25 cellular contexts compared by ENCODE assay signal in genomic region chr14:99904506-99904905, GRCh38.
DNase-seq lines count a peak whose midpoint lies in the region; ATAC-seq, FAIRE-seq and TF ChIP-seq lines count a peak whose summit lies in the region.
"Had no signal": no experiment of that assay in that cellular context is flagged by ENCODE, and none has a peak within 500 bp of the region (broad histone marks: within the 10 kb centered on the region; RNA-seq: fewer than 3 reads in every experiment).

No MANE protein-coding gene starts in this region.

- no peak for TF ChIP-seq EP300 in K562 (IDR thresholded peaks at IDR 0.05; ENCODE audit: low read length)

- no peak overlapping the region for H3K27ac ChIP-seq in K562 (ENCODE audit: extremely low read depth, low read depth, low read length)
- peak overlapping the region in 2 of 3 donors; percentile 45 to 65 for H3K27ac ChIP-seq in right lobe of liver
- no peak overlapping the region for H3K27ac ChIP-seq in MM.1S (ENCODE audit: low read length)
- H3K27ac ChIP-seq: A549; BLaER1 treated with 17β-estradiol and CSF1 and Interleukin-3, amounts not matched to agents 10 nM and 100 nM had no signal

- DNase-seq in K562 (ENCODE audit: extremely low read depth in 1 of 4, low spot score in 3 of 4) (no peak), left lobe of liver (ENCODE audit: low spot score) (peak; percentile 69), right lobe of liver (peak in 2 of 3 donors; percentile 59 to 68), MM.1S (no peak), NCI-H2171 treated with DMSO at 0.1 percent for 48 hours (lab: John Stamatoyannopoulos, UW) (no peak), HuH-7 (ENCODE audit: low spot score) (no peak), NK-92 (lab: John Stamatoyannopoulos, UW; ENCODE audit: unreplicated experiment) (no peak)
- DNase-seq: 8988T; ACHN; AML-193; BE2C; CD4-positive, alpha-beta T cell; CD8-positive, alpha-beta memory T cell; DMS 273 treated with DMSO at 0.1 percent for 48 hours; DMS79; EL; GF-D8; H9 had no signal

- H3K4me1 ChIP-seq in K562 (replicated peaks in 1 of 2; ENCODE audit: control insufficient read depth in 2 of 2, insufficient read depth in 2 of 2, low read length in 2 of 2) (peaks cover 0 to 4% of the 10 kb centered on the region in 2 experiments; a peak in 1 of 5 replicates), right lobe of liver (peaks cover 0 to 42% (median 2%) of the 10 kb centered on the region in 4 donors), MM.1S (ENCODE audit: low read length) (no peaks in the 10 kb centered on the region)
- H3K4me1 ChIP-seq: BE2C; BLaER1 treated with 17β-estradiol and CSF1 and Interleukin-3, amounts not matched to agents 10 nM and 100 nM had no signal

- no peak overlapping the region for H3K4me3 ChIP-seq in K562
- no peak overlapping the region for H3K4me3 ChIP-seq in right lobe of liver
- no peak overlapping the region for H3K4me3 ChIP-seq in MM.1S (ENCODE audit: low read length)
- H3K4me3 ChIP-seq: A549; BLaER1 treated with 17β-estradiol and CSF1 and Interleukin-3, amounts not matched to agents 10 nM and 100 nM; GM23338 had no signal

- no peak overlapping the region for H3K9ac ChIP-seq in K562 (ENCODE audit: insufficient read depth in 1 of 2, low read depth in 2 of 2, low read length in 2 of 2)
- H3K9ac ChIP-seq in MM.1S (ENCODE audit: low read length): no peak overlapping the region
- H3K9ac ChIP-seq: BLaER1 treated with 17β-estradiol and CSF1 and Interleukin-3, amounts not matched to agents 10 nM and 100 nM had no signal

- CTCF ChIA-PET in K562 (lab: Yijun Ruan, JAX; ENCODE audit: low intra/inter-chr PET ratio): no interaction called here

- TF ChIP-seq RAD21 in K562 (CRISPR knock-in tag; conservative IDR thresholded peaks at IDR 0.05 in 1 of 2, IDR thresholded peaks at IDR 0.05 in 1 of 2): no peak

- no peak for FAIRE-seq in K562 (lab: Jason Lieb, UNC)
- FAIRE-seq: A549, D721Med, GM12891, GM18507 had no signal

- POLR2A ChIA-PET in K562 (lab: Yijun Ruan, JAX): interaction anchor here (1.5 to 1.9 kb wide), 2 partner anchors 10 to 11 kb away, joined by 3 to 10 read pairs; no protein-coding TSS in a partner anchor

- TF ChIP-seq POLR2A in K562 (conservative IDR thresholded peaks at IDR 0.05) (no peak), right lobe of liver (IDR thresholded peaks at IDR 0.05) (no peak)

- no peak for ATAC-seq in K562
- peak; percentile 81 for ATAC-seq in left lobe of liver
- ATAC-seq in right lobe of liver: peak; percentile 80 to 83 (median 82)
- ATAC-seq: A549, GM23338, HCT116 had no signal

- no peak overlapping the region for H3K4me2 ChIP-seq in K562 (ENCODE audit: insufficient read depth, low read length)
- H3K4me2 ChIP-seq in MM.1S (ENCODE audit: low read depth, low read length): no peak overlapping the region
- H3K4me2 ChIP-seq: A549; BLaER1 treated with 17β-estradiol and CSF1 and Interleukin-3, amounts not matched to agents 10 nM and 100 nM; GM23338 had no signal

- TF ChIP-seq CTCF in K562 (IDR thresholded peaks at IDR 0.05 in 2 of 3, conservative IDR thresholded peaks at IDR 0.05 in 1 of 3; ENCODE audit: insufficient read depth in 2 of 3, low read depth in 1 of 3, low read length in 3 of 3) (no peak), right lobe of liver (IDR thresholded peaks at IDR 0.05) (no peak), MM.1S (IDR thresholded peaks at IDR 0.05; ENCODE audit: low read length) (no peak)

- H3K79me2 ChIP-seq in K562 (ENCODE audit: control insufficient read depth, insufficient read depth, low read length): no peaks in the 10 kb centered on the region
- H3K79me2 ChIP-seq in MM.1S (ENCODE audit: low read length): no peaks in the 10 kb centered on the region

- H3K9me3 ChIP-seq in K562 (replicated peaks; ENCODE audit: control insufficient read depth, insufficient read depth, low read depth, low read length) (no peaks in the 10 kb centered on the region), right lobe of liver (no peaks in the 10 kb centered on the region), MM.1S (replicated peaks; ENCODE audit: insufficient read depth, low read length) (no peaks in the 10 kb centered on the region)
- H3K9me3 ChIP-seq: A549, BE2C had no signal

- 3% methylated on average over 2 of the region's 2 CpGs for WGBS in K562 (ENCODE audit: insufficient coverage, low coverage, missing lambda C conversion rate)
- WGBS in right lobe of liver (ENCODE audit: insufficient coverage, low coverage, low lambda C conversion rate, missing lambda C conversion rate): 24% methylated on average over 2 of the region's 2 CpGs

- no TSS peak for BruUV-seq in K562 (replicated peaks; lab: Mats Ljungman, UMichigan)

- no peaks in the 10 kb centered on the region for H3K9me2 ChIP-seq in MM.1S (replicated peaks; ENCODE audit: insufficient read depth, low read length)

- H3K9me1 ChIP-seq in K562 (ENCODE audit: control insufficient read depth, insufficient read depth, low read length): no peaks in the 10 kb centered on the region

- in situ Hi-C loops in K562 (cut with MboI): no loop called here

- H4K20me1 ChIP-seq in K562 (replicated peaks; ENCODE audit: control insufficient read depth, insufficient read depth, low read length) (no peaks in the 10 kb centered on the region), MM.1S (ENCODE audit: insufficient read depth, low read length) (no peaks in the 10 kb centered on the region)
- H4K20me1 ChIP-seq: BLaER1 treated with 17β-estradiol and CSF1 and Interleukin-3, amounts not matched to agents 10 nM and 100 nM had no signal

- H3K36me3 ChIP-seq in K562 (ENCODE audit: control insufficient read depth, insufficient read depth, low read length): no peaks in the 10 kb centered on the region
- no peaks in the 10 kb centered on the region for H3K36me3 ChIP-seq in right lobe of liver
- H3K36me3 ChIP-seq in MM.1S (replicated peaks; ENCODE audit: insufficient read depth, low read length): no peaks in the 10 kb centered on the region
- H3K36me3 ChIP-seq: BLaER1 treated with 17β-estradiol and CSF1 and Interleukin-3, amounts not matched to agents 10 nM and 100 nM had no signal

- intact Hi-C loops in K562 (cut with micrococcal nuclease) (no loop called here), right lobe of liver (cut with DNase I) (no loop called here)

- H3K27me3 ChIP-seq in K562 (ENCODE audit: control insufficient read depth in 2 of 2, insufficient read depth in 2 of 2, low read length in 2 of 2) (peaks cover 2 to 7% of the 10 kb centered on the region in 2 experiments; a peak in 2 of 5 replicates), right lobe of liver (no peaks in the 10 kb centered on the region), MM.1S (replicated peaks; ENCODE audit: insufficient read depth, low read length) (no peaks in the 10 kb centered on the region)
- H3K27me3 ChIP-seq: BE2C; BLaER1 treated with 17β-estradiol and CSF1 and Interleukin-3, amounts not matched to agents 10 nM and 100 nM had no signal

- no peak overlapping the region for H2AFZ ChIP-seq in K562 (ENCODE audit: low read depth, low read length)
- no peak overlapping the region for H2AFZ ChIP-seq in MM.1S (ENCODE audit: low read length)
- H2AFZ ChIP-seq: GM23338 had no signal

- H3F3A ChIP-seq in MM.1S (ENCODE audit: insufficient read depth, low read length): no peaks in the 10 kb centered on the region

TF ChIP-seq in K562, 482 proteins besides CTCF, POLR2A, EP300 and RAD21:
- TF ChIP-seq NR2C2 (CRISPR knock-in tag; IDR thresholded peaks at IDR 0.05) (no peak), NR2C2 (tag; IDR thresholded peaks at IDR 0.05) (0 out of 2 replicates have a peak, but pooled peaks have one; percentile 21), RBM14 (IDR thresholded peaks at IDR 0.05; ENCODE audit: borderline replicate concordance, insufficient read depth, low read depth, low read length) (no peak), ESRRA (IDR thresholded peaks at IDR 0.05; ENCODE audit: borderline replicate concordance, low read depth) (0 out of 2 replicates have a peak, but pooled peaks have one; percentile 27), CHD2 (IDR thresholded peaks at IDR 0.05; ENCODE audit: low read depth, low read length) (no peak), BMI1 (IDR thresholded peaks at IDR 0.05; ENCODE audit: low read length) (no peak)

Comparison
In these comparisons a context has a peak if more than half of its experiments do, and no peak if none do; other contexts are left out.
1. DNase-seq: peak in left lobe of liver (single experiment) and right lobe of liver (2 of 3); none in K562 (0 of 4), MM.1S (single experiment), NCI-H2171 treated with DMSO at 0.1 percent for 48 hours (single experiment), HuH-7 (single experiment) and NK-92 (single experiment).
2. H3K27ac ChIP-seq: peak in right lobe of liver (2 of 3); none in K562 (single experiment) and MM.1S (single experiment).